ENCODE assay signal across 1 cellular context in genomic region chr17:64598672-64599071, GRCh38.
TF ChIP-seq lines count a peak whose summit lies in the region.

No MANE protein-coding gene starts in this region.

TF ChIP-seq in GM23338, 12 proteins besides CTCF, POLR2A, EP300 and RAD21 (continued from another document):
- TF ChIP-seq ZNF462 (CRISPR knock-in tag; IDR thresholded peaks at IDR 0.05): no peak
- TF ChIP-seq EZH2phosphoT487 (IDR thresholded peaks at IDR 0.05; ENCODE audit: unreplicated experiment): no peak
- TF ChIP-seq STAT1 (IDR thresholded peaks at IDR 0.05; ENCODE audit: unreplicated experiment): no peak
- TF ChIP-seq NANOG (IDR thresholded peaks at IDR 0.05; ENCODE audit: borderline replicate concordance): no peak
- TF ChIP-seq ETS1 (IDR thresholded peaks at IDR 0.05): no peak
